13 cellular contexts compared by ENCODE assay signal in the genomic region with DNA sequence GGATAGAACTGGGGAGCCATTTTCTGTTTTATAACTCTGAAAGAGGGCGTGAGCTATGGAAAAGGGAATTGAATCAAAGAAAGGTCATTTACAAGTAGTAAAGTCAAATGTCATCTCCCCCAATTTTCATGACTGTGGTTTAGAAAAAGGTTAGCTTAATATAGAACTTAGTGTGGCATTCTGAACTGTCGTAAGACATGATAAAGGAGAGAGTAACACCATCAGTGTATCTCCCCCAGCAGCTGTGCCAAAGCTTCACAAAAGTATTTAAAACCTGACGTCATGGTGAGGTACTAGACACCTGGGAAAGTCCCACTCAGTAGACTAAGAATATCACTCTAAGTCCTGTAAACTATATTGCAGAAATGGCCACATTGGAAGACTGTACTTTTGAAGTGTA. TPM values are rescaled to one million over a fixed set of nuclear protein-coding genes. Genes with fewer than 3 reads are reported as not detected.
DNase-seq lines count a peak whose midpoint lies in the region; ATAC-seq lines count a peak whose summit lies in the region.
"Had no signal": no experiment of that assay in that cellular context is flagged by ENCODE, and none has a peak within 500 bp of the region (broad histone marks: within the 10 kb centered on the region; RNA-seq: fewer than 3 reads in every experiment).

No MANE protein-coding gene starts in this region.

- H3K9me3 Mint-ChIP-seq in activated T-helper 2 cell treated with anti-CD3 and anti-CD28 coated beads, Interferon-gamma antibody, Interleukin-2, Interleukin-4, amounts not matched to agents 10 μg/mL and 5 μg/mL and 100 μg/mL, durations not matched to agents 14 hours and 24 hours and 36 hours, result no peaks in the 10 kb centered on the region
- H3K9me3 Mint-ChIP-seq: CD8-positive, alpha-beta memory T cell had no signal

- intact Hi-C loops in activated T-helper 2 cell treated with anti-CD3 and anti-CD28 coated beads, Interferon-gamma antibody, Interleukin-2, Interleukin-4, amounts not matched to agents 10 μg/mL and 5 μg/mL and 100 μg/mL, durations not matched to agents 14 hours and 24 hours and 36 hours (cut with micrococcal nuclease), result no loop called here
- intact Hi-C loops in left colon (cut with DNase I, micrococcal nuclease), result loop anchor here in 1 of 2 donors (10.0 kb wide), 1 partner anchor 472 kb away; no protein-coding TSS in a partner anchor

- peaks cover 32% of the 10 kb centered on the region for H3K27me3 Mint-ChIP-seq in activated T-helper 2 cell treated with anti-CD3 and anti-CD28 coated beads, Interferon-gamma antibody, Interleukin-2, Interleukin-4, amounts not matched to agents 10 μg/mL and 5 μg/mL and 100 μg/mL, durations not matched to agents 14 hours and 24 hours and 36 hours (ENCODE audit: low read depth)

- peaks cover 18% of the 10 kb centered on the region for H3K4me1 Mint-ChIP-seq in activated T-helper 2 cell treated with anti-CD3 and anti-CD28 coated beads, Interferon-gamma antibody, Interleukin-2, Interleukin-4, amounts not matched to agents 10 μg/mL and 5 μg/mL and 100 μg/mL, durations not matched to agents 14 hours and 24 hours and 36 hours (ENCODE audit: low read depth)

- no peak overlapping the region for H3K4me3 Mint-ChIP-seq in activated T-helper 2 cell treated with anti-CD3 and anti-CD28 coated beads, Interferon-gamma antibody, Interleukin-2, Interleukin-4, amounts not matched to agents 10 μg/mL and 5 μg/mL and 100 μg/mL, durations not matched to agents 14 hours and 24 hours and 36 hours (ENCODE audit: low read depth)
- H3K4me3 Mint-ChIP-seq: CD8-positive, alpha-beta memory T cell had no signal

- DNase-seq in activated T-helper 2 cell treated with anti-CD3 and anti-CD28 coated beads, Interferon-gamma antibody, Interleukin-2, Interleukin-4, amounts not matched to agents 10 μg/mL and 5 μg/mL and 100 μg/mL, durations not matched to agents 14 hours and 24 hours and 36 hours (ENCODE audit: low spot score), result no peak
- no peak for DNase-seq in left colon
- no peak for DNase-seq in SK-N-DZ (ENCODE audit: low spot score)
- DNase-seq in effector CD8-positive, alpha-beta T cell (lab: John Stamatoyannopoulos, UW), result no peak
- DNase-seq in DMS 273 treated with DMSO at 0.1 percent for 48 hours (lab: John Stamatoyannopoulos, UW), result no peak
- DNase-seq: colonic mucosa, NCI-H1436 treated with DMSO at 0.1 percent for 48 hours, thyroid gland had no signal

- ATAC-seq in GM18498 (IDR thresholded peaks at IDR 0.05; ENCODE audit: unreplicated experiment), result peak; percentile 82
- peak; percentile 71 for ATAC-seq in GM21367 (IDR thresholded peaks at IDR 0.05; ENCODE audit: unreplicated experiment)
- peak; percentile 68 for ATAC-seq in HG03095 (IDR thresholded peaks at IDR 0.05; ENCODE audit: unreplicated experiment)
- no peak for ATAC-seq in left colon
- ATAC-seq: SK-N-SH treated with all-trans-retinoic acid at 6 μM for 48 hours had no signal

- peak overlapping the region; percentile 15 for H3K27ac Mint-ChIP-seq in activated T-helper 2 cell treated with anti-CD3 and anti-CD28 coated beads, Interferon-gamma antibody, Interleukin-2, Interleukin-4, amounts not matched to agents 10 μg/mL and 5 μg/mL and 100 μg/mL, durations not matched to agents 14 hours and 24 hours and 36 hours

- no peaks in the 10 kb centered on the region for H3K36me3 Mint-ChIP-seq in activated T-helper 2 cell treated with anti-CD3 and anti-CD28 coated beads, Interferon-gamma antibody, Interleukin-2, Interleukin-4, amounts not matched to agents 10 μg/mL and 5 μg/mL and 100 μg/mL, durations not matched to agents 14 hours and 24 hours and 36 hours (ENCODE audit: low read depth)
- H3K36me3 Mint-ChIP-seq: CD8-positive, alpha-beta memory T cell had no signal

RNA-seq across cellular contexts. Expression of a gene that starts 5.8 kb away (rescaled TPM):
- total RNA-seq in activated T-helper 2 cell treated with anti-CD3 and anti-CD28 coated beads, Interferon-gamma antibody, Interleukin-2, Interleukin-4, amounts not matched to agents 10 μg/mL and 5 μg/mL and 100 μg/mL, durations not matched to agents 14 hours and 24 hours and 36 hours, result 13.4 and 17.2 TPM in 2 replicates
- 1 to 10 TPM; 7.7 to 8.5 TPM for total RNA-seq in left colon
- 0.58 and 0.68 TPM in 2 replicates for polyA plus RNA-seq in SK-N-DZ (2014; cell fraction: cytosol; rRNA removed)
- polyA plus RNA-seq in SK-N-DZ (2014; cell fraction: nucleus; rRNA removed), result 0.92 and 1.3 TPM in 2 replicates
